12 cellular contexts compared by ENCODE assay signal in genomic region chr13:24032252-24032651, GRCh38.
DNase-seq lines count a peak whose midpoint lies in the region; ATAC-seq and TF ChIP-seq lines count a peak whose summit lies in the region.
"Had no signal": no experiment of that assay in that cellular context is flagged by ENCODE, and none has a peak within 500 bp of the region (broad histone marks: within the 10 kb centered on the region; RNA-seq: fewer than 3 reads in every experiment).

No MANE protein-coding gene starts in this region.

- no peak overlapping the region for H4K8ac ChIP-seq in mesenchymal stem cell (ENCODE audit: low read length)

- H3K79me1 ChIP-seq in mesenchymal stem cell (replicated peaks; ENCODE audit: low read length, poor library complexity, severe bottlenecking): no peaks in the 10 kb centered on the region

- H2AFZ ChIP-seq in mesenchymal stem cell (ENCODE audit: low read depth, low read length): no peak overlapping the region

- H3K14ac ChIP-seq in mesenchymal stem cell (ENCODE audit: low read length in 2 of 2): no peak overlapping the region

- 63% methylated on average over 2 of the region's 2 CpGs for WGBS in mesenchymal stem cell

- no peak overlapping the region for H2BK5ac ChIP-seq in mesenchymal stem cell (ENCODE audit: low read depth, low read length, poor library complexity, severe bottlenecking)

- H2AK5ac ChIP-seq in mesenchymal stem cell (ENCODE audit: low read length, severe bottlenecking): no peak overlapping the region

- H2BK15ac ChIP-seq in mesenchymal stem cell (ENCODE audit: low read depth, poor library complexity, severe bottlenecking): no peak overlapping the region

- no peaks in the 10 kb centered on the region for H3K27me3 ChIP-seq in right atrium auricular region
- H3K27me3 ChIP-seq in mesenchymal stem cell (ENCODE audit: control insufficient read depth in 1 of 2, insufficient read depth in 1 of 2, low read length in 2 of 2): no peaks in the 10 kb centered on the region

- H3K4me2 ChIP-seq in mesenchymal stem cell (ENCODE audit: low read length, poor library complexity, severe bottlenecking): no peak overlapping the region

- H3K9ac ChIP-seq in mesenchymal stem cell (ENCODE audit: low read length): peak overlapping the region; percentile 64

- no peak for TF ChIP-seq CTCF in right atrium auricular region (IDR thresholded peaks at IDR 0.05)

- no peak overlapping the region for H3K4ac ChIP-seq in mesenchymal stem cell (ENCODE audit: low read depth in 1 of 2, low read length in 2 of 2)

- DNase-seq in Right ventricle myocardium inferior (ENCODE audit: missing footprints) (no peak), right atrium auricular region (ENCODE audit: low spot score) (no peak), fibroblast of gingiva (ENCODE audit: low read depth) (peak; percentile 91), mesenchymal stem cell (peak; percentile 21), NCI-H2171 (lab: John Stamatoyannopoulos, UW) (no peak), MV-4-11 (lab: John Stamatoyannopoulos, UW) (no peak), retina (no peak), kidney glomerular epithelial cell (lab: John Stamatoyannopoulos, UW) (no peak)
- DNase-seq: NCI-H1417, substantia nigra, T-helper 2 cell had no signal

- no peak overlapping the region for H2BK120ac ChIP-seq in mesenchymal stem cell (ENCODE audit: low read depth, low read length)

- H3K18ac ChIP-seq in mesenchymal stem cell (ENCODE audit: low read depth in 1 of 2, low read length in 2 of 2): no peak overlapping the region

- no peak overlapping the region for H4K91ac ChIP-seq in mesenchymal stem cell (ENCODE audit: low read length)

- H3K23ac ChIP-seq in mesenchymal stem cell (ENCODE audit: low read length in 2 of 2): no peak overlapping the region

- intact Hi-C loops in Right ventricle myocardium inferior (cut with DNase I): no loop called here

- H3K36me3 ChIP-seq in right atrium auricular region (no peaks in the 10 kb centered on the region), mesenchymal stem cell (ENCODE audit: control insufficient read depth in 1 of 2, insufficient read depth in 2 of 2, low read depth in 1 of 2, low read length in 2 of 2) (no peaks in the 10 kb centered on the region)

- no peaks in the 10 kb centered on the region for H3K9me3 ChIP-seq in right atrium auricular region
- H3K9me3 ChIP-seq in mesenchymal stem cell (ENCODE audit: control insufficient read depth, low read length): no peaks in the 10 kb centered on the region

- H3K4me3 ChIP-seq in right atrium auricular region (no peak overlapping the region), mesenchymal stem cell (ENCODE audit: insufficient read depth in 1 of 2, low read depth in 1 of 2, low read length in 2 of 2) (peak overlapping the region in 1 of 2 experiments; percentile 5)

- no peak overlapping the region for H2BK12ac ChIP-seq in mesenchymal stem cell (ENCODE audit: low read length in 2 of 2)

- H3K27ac ChIP-seq in right atrium auricular region: peak overlapping the region in 1 of 2 donors; percentile 71
- no peak overlapping the region for H3K27ac ChIP-seq in mesenchymal stem cell (ENCODE audit: low read length, poor library complexity, severe bottlenecking)
- H3K27ac ChIP-seq: 22Rv1 had no signal

- ATAC-seq in Right ventricle myocardium inferior: peak; percentile 33

- H3K4me1 ChIP-seq in right atrium auricular region (peaks cover 0 to 25% of the 10 kb centered on the region in 2 donors), mesenchymal stem cell (ENCODE audit: control insufficient read depth, insufficient read depth, low read depth, low read length) (peaks cover 3% of the 10 kb centered on the region)

Comparison
In these comparisons a context has a peak if more than half of its experiments do, and no peak if none do; other contexts are left out.
1. DNase-seq: peak in fibroblast of gingiva (single experiment) and mesenchymal stem cell (single experiment); none in Right ventricle myocardium inferior (single experiment), right atrium auricular region (single experiment), NCI-H2171 (single experiment), MV-4-11 (single experiment), retina (single experiment) and kidney glomerular epithelial cell (single experiment).